13 cellular contexts compared by ENCODE assay signal in the genomic region with DNA sequence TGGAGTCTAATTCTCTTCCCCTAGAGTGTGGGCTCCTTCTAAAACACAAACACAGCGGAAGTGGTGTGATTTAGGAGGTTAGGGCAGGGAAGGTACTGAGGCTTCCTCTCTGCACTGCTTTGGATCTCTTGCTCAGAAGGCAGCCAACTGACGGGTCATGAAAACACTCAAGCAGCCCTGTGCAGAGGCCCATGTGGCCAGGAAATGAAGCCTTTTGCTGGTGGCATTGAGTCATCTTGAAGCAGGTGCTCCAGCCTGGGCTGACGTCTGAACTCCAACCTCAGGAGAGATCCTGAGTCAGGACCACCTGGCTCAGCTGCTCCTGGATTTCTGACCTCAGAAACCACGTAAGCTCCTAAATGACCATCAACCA.
DNase-seq lines count a peak whose midpoint lies in the region; ATAC-seq lines count a peak whose summit lies in the region.
"Had no signal": no experiment of that assay in that cellular context is flagged by ENCODE, and none has a peak within 500 bp of the region (broad histone marks: within the 10 kb centered on the region; RNA-seq: fewer than 3 reads in every experiment).

No MANE protein-coding gene starts in this region.

- CTCF ChIA-PET in activated CD4-positive, alpha-beta memory T cell treated with anti-CD3 and anti-CD28 coated beads, Interleukin-2, amount 10 ng/mL, durations not matched to agents 7 days and 5 days (lab: Charles Lee): interaction anchor here (1.5 to 1.6 kb wide), 3 partner anchors 16 to 71 kb away, joined by 3 to 4 read pairs (median 3); no protein-coding TSS in a partner anchor

- H3K4me1 Mint-ChIP-seq in activated CD4-positive, alpha-beta memory T cell treated with anti-CD3 and anti-CD28 coated beads, Interleukin-2, amount 10 ng/mL, durations not matched to agents 7 days and 5 days: peaks cover 61% of the 10 kb centered on the region
- H3K4me1 Mint-ChIP-seq in central memory CD8-positive, alpha-beta T cell: peaks cover 42% of the 10 kb centered on the region

- peak; percentile 87 for ATAC-seq in central memory CD8-positive, alpha-beta T cell (replicated peaks; ENCODE audit: extremely low read depth, poor library complexity, severe bottlenecking)
- peak; percentile 78 for ATAC-seq in stimulated activated naive CD8-positive, alpha-beta T cell treated with anti-CD3 and anti-CD28 coated beads, Interleukin-15, Interleukin-2, amounts not matched to agents 100 U/mL and 50 U/mL, for 24 hours
- ATAC-seq in HG03521 (IDR thresholded peaks at IDR 0.05; ENCODE audit: unreplicated experiment) (no peak), HG02610 (IDR thresholded peaks at IDR 0.05; ENCODE audit: unreplicated experiment) (no peak)

- peak overlapping the region; percentile 61 for H3K4me3 Mint-ChIP-seq in activated CD4-positive, alpha-beta memory T cell treated with anti-CD3 and anti-CD28 coated beads, Interleukin-2, amount 10 ng/mL, durations not matched to agents 7 days and 5 days
- H3K4me3 Mint-ChIP-seq in central memory CD8-positive, alpha-beta T cell: peak overlapping the region; percentile 70

- H3K36me3 Mint-ChIP-seq in activated CD4-positive, alpha-beta memory T cell treated with anti-CD3 and anti-CD28 coated beads, Interleukin-2, amount 10 ng/mL, durations not matched to agents 7 days and 5 days (ENCODE audit: low read depth): no peaks in the 10 kb centered on the region
- H3K36me3 Mint-ChIP-seq in central memory CD8-positive, alpha-beta T cell (ENCODE audit: insufficient read depth): peaks cover 1% of the 10 kb centered on the region

- DNase-seq in activated naive CD4-positive, alpha-beta T cell treated with Interleukin-2 at 50 U/mL for 16 hours: peak; percentile 40
- DNase-seq in activated naive CD4-positive, alpha-beta T cell treated with anti-CD3 and anti-CD28 coated beads, Interleukin-2, amount 50 U/mL, for 16 hours: no peak
- DNase-seq in activated CD4-positive, alpha-beta memory T cell treated with anti-CD3 and anti-CD28 coated beads, Interleukin-2, amount 10 ng/mL, durations not matched to agents 7 days and 5 days: peak; percentile 86
- DNase-seq in central memory CD8-positive, alpha-beta T cell (ENCODE audit: low spot score in 2 of 2): peak in 1 of 2 donors; percentile 14
- peak; percentile 34 for DNase-seq in stimulated activated naive CD8-positive, alpha-beta T cell treated with anti-CD3 and anti-CD28 coated beads, Interleukin-15, Interleukin-2, amounts not matched to agents 100 U/mL and 50 U/mL, for 24 hours
- no peak for DNase-seq in NCI-H2081 treated with DMSO at 0.1 percent for 48 hours (lab: John Stamatoyannopoulos, UW)
- DNase-seq: ACHN, EL, mesendoderm, NCI-H510A treated with DMSO at 0.1 percent for 48 hours, SK-N-SH had no signal

- peak overlapping the region; percentile 98 for H3K27ac Mint-ChIP-seq in activated CD4-positive, alpha-beta memory T cell treated with anti-CD3 and anti-CD28 coated beads, Interleukin-2, amount 10 ng/mL, durations not matched to agents 7 days and 5 days
- H3K27ac Mint-ChIP-seq in central memory CD8-positive, alpha-beta T cell (ENCODE audit: low read depth): peak overlapping the region; percentile 41

- H3K9me3 Mint-ChIP-seq in activated CD4-positive, alpha-beta memory T cell treated with anti-CD3 and anti-CD28 coated beads, Interleukin-2, amount 10 ng/mL, durations not matched to agents 7 days and 5 days: no peaks in the 10 kb centered on the region
- H3K9me3 Mint-ChIP-seq in central memory CD8-positive, alpha-beta T cell: no peaks in the 10 kb centered on the region

- POLR2A ChIA-PET in activated CD4-positive, alpha-beta memory T cell treated with anti-CD3 and anti-CD28 coated beads, Interleukin-2, amount 10 ng/mL, durations not matched to agents 7 days and 5 days (lab: Charles Lee): interaction anchor here (0.6 to 1.6 kb wide), 5 partner anchors 12 to 49 kb away, joined by 3 to 4 read pairs (median 4); no protein-coding TSS in a partner anchor

- H3K27me3 Mint-ChIP-seq in activated CD4-positive, alpha-beta memory T cell treated with anti-CD3 and anti-CD28 coated beads, Interleukin-2, amount 10 ng/mL, durations not matched to agents 7 days and 5 days: no peaks in the 10 kb centered on the region
- no peaks in the 10 kb centered on the region for H3K27me3 Mint-ChIP-seq in central memory CD8-positive, alpha-beta T cell

Comparison
In these comparisons a context has a peak if more than half of its experiments do, and no peak if none do; other contexts are left out.
1. DNase-seq: peak in activated naive CD4-positive, alpha-beta T cell treated with Interleukin-2 at 50 U/mL for 16 hours (single experiment), activated CD4-positive, alpha-beta memory T cell treated with anti-CD3 and anti-CD28 coated beads, Interleukin-2, amount 10 ng/mL, durations not matched to agents 7 days and 5 days (single experiment) and stimulated activated naive CD8-positive, alpha-beta T cell treated with anti-CD3 and anti-CD28 coated beads, Interleukin-15, Interleukin-2, amounts not matched to agents 100 U/mL and 50 U/mL, for 24 hours (single experiment); none in activated naive CD4-positive, alpha-beta T cell treated with anti-CD3 and anti-CD28 coated beads, Interleukin-2, amount 50 U/mL, for 16 hours (single experiment) and NCI-H2081 treated with DMSO at 0.1 percent for 48 hours (single experiment).
2. ATAC-seq: peak in central memory CD8-positive, alpha-beta T cell (single experiment) and stimulated activated naive CD8-positive, alpha-beta T cell treated with anti-CD3 and anti-CD28 coated beads, Interleukin-15, Interleukin-2, amounts not matched to agents 100 U/mL and 50 U/mL, for 24 hours (single experiment); none in HG03521 (single experiment) and HG02610 (single experiment).